ENCODE assay signal across 19 cellular contexts in genomic region chr2:176503760-176504159, GRCh38.
DNase-seq lines count a peak whose midpoint lies in the region; ATAC-seq, FAIRE-seq and TF ChIP-seq lines count a peak whose summit lies in the region.
"Had no signal": no experiment of that assay in that cellular context is flagged by ENCODE, and none has a peak within 500 bp of the region (broad histone marks: within the 10 kb centered on the region; RNA-seq: fewer than 3 reads in every experiment).

No MANE protein-coding gene starts in this region.

- H3K27ac ChIP-seq in HEK293 (ENCODE audit: extremely low read depth, low read depth, low read length) (no peak overlapping the region), PC-3 (ENCODE audit: low read length) (no peak overlapping the region), right cardiac atrium (ENCODE audit: low read length) (no peak overlapping the region)
- H3K27ac ChIP-seq: BLaER1, GM23248 had no signal

- H3K9me3 ChIP-seq in HEK293 (ENCODE audit: control insufficient read depth, insufficient read depth, low read depth, low read length) (no peaks in the 10 kb centered on the region), PC-3 (ENCODE audit: low read length) (no peaks in the 10 kb centered on the region), right cardiac atrium (ENCODE audit: control insufficient read depth, low read length) (no peaks in the 10 kb centered on the region)
- H3K9me3 ChIP-seq: BLaER1 had no signal

- no peaks in the 10 kb centered on the region for H3K9me2 ChIP-seq in PC-3 (replicated peaks; ENCODE audit: low read length)

- no peak overlapping the region for H2AFZ ChIP-seq in PC-3 (ENCODE audit: low read length)
- H2AFZ ChIP-seq: GM23248 had no signal

- H4K20me1 ChIP-seq in PC-3 (ENCODE audit: low read length): no peaks in the 10 kb centered on the region
- H4K20me1 ChIP-seq: BLaER1 had no signal

- no peak overlapping the region for H3K4me2 ChIP-seq in PC-3 (ENCODE audit: low read length)
- H3K4me2 ChIP-seq: BLaER1 had no signal

- ATAC-seq in PC-3 (peak; percentile 33; the same call in 1 of the 2 replicates), left colon (peak; percentile 73), right cardiac atrium (no peak)
- ATAC-seq: CD8-positive, alpha-beta T cell; GM12878; K562 had no signal

- TF ChIP-seq CTCF in AG10803 (conservative IDR thresholded peaks at IDR 0.05; ENCODE audit: low read length): no peak
- TF ChIP-seq CTCF in HEK293 (tag by site-specific recombination; IDR thresholded peaks at IDR 0.05): no peak
- TF ChIP-seq CTCF in PC-3 (conservative IDR thresholded peaks at IDR 0.05; ENCODE audit: low read depth, low read length): no peak
- TF ChIP-seq CTCF in CD14-positive monocyte (IDR thresholded peaks at IDR 0.05): no peak

- no peaks in the 10 kb centered on the region for H3K27me3 ChIP-seq in PC-3 (ENCODE audit: low read length)
- no peaks in the 10 kb centered on the region for H3K27me3 ChIP-seq in right cardiac atrium (ENCODE audit: control insufficient read depth, insufficient read depth)
- H3K27me3 ChIP-seq: BLaER1 had no signal

- no peak for FAIRE-seq in RCC 7860 (lab: Jason Lieb, UNC)
- FAIRE-seq: GM12878, H54, HTR-8/SVneo, K562 had no signal

- no peaks in the 10 kb centered on the region for H3K36me3 Mint-ChIP-seq in CD14-positive monocyte
- H3K36me3 Mint-ChIP-seq: CD8-positive, alpha-beta T cell had no signal

- H3K27ac Mint-ChIP-seq in CD14-positive monocyte: no peak overlapping the region
- H3K27ac Mint-ChIP-seq: CD8-positive, alpha-beta T cell; HFFc6 had no signal

- peak; percentile 58 for DNase-seq in AG10803 (ENCODE audit: low read depth)
- DNase-seq in PC-3: no peak
- no peak for DNase-seq in left colon
- no peak for DNase-seq in RCC 7860 (ENCODE audit: low spot score)
- DNase-seq in right cardiac atrium: no peak
- DNase-seq in CD14-positive monocyte (ENCODE audit: low spot score): no peak
- no peak for DNase-seq in AG20443 (ENCODE audit: low spot score)
- DNase-seq: Calu3; CD8-positive, alpha-beta T cell; HCEC 1CT; HFFc6; IMR-90 had no signal

- POLR2A ChIA-PET in HEK293 (lab: Yijun Ruan, JAX): interaction anchor here (1.1 kb wide), 1 partner anchor 50 kb away, joined by 3 read pairs; no protein-coding TSS in a partner anchor
- POLR2A ChIA-PET in PC-3 (lab: Charles Lee; ENCODE audit: unreplicated experiment): no interaction called here

- H3K4me1 ChIP-seq in HEK293 (ENCODE audit: control insufficient read depth, insufficient read depth, low read length) (peaks cover 24% of the 10 kb centered on the region), PC-3 (ENCODE audit: insufficient read depth, low read length) (no peaks in the 10 kb centered on the region), right cardiac atrium (ENCODE audit: control insufficient read depth, insufficient read depth, low read length) (no peaks in the 10 kb centered on the region)

- H3K36me3 ChIP-seq in HEK293 (ENCODE audit: control insufficient read depth in 2 of 2, insufficient read depth in 1 of 2, low read length in 2 of 2) (no peaks in the 10 kb centered on the region), PC-3 (ENCODE audit: low read depth, low read length) (no peaks in the 10 kb centered on the region)
- H3K36me3 ChIP-seq: BLaER1 had no signal

- no peaks in the 10 kb centered on the region for H3K4me1 Mint-ChIP-seq in CD14-positive monocyte

- H3K9me3 Mint-ChIP-seq in CD14-positive monocyte: peaks cover 0 to 2% (median 0%) of the 10 kb centered on the region in 7 donors
- H3K9me3 Mint-ChIP-seq: CD8-positive, alpha-beta T cell; HFFc6 had no signal

- H3K9ac ChIP-seq in PC-3 (ENCODE audit: low read length): no peak overlapping the region
- H3K9ac ChIP-seq: BLaER1, GM23248 had no signal

- H3F3A ChIP-seq in PC-3 (ENCODE audit: low read length, unreplicated experiment): no peaks in the 10 kb centered on the region

- H3K4me3 ChIP-seq in AG10803 (ENCODE audit: low read length): no peak overlapping the region
- no peak overlapping the region for H3K4me3 ChIP-seq in HEK293 (ENCODE audit: low read depth, low read length)
- H3K4me3 ChIP-seq in PC-3 (ENCODE audit: low read length): no peak overlapping the region
- no peak overlapping the region for H3K4me3 ChIP-seq in right cardiac atrium (ENCODE audit: low read length)
- H3K4me3 ChIP-seq: BLaER1, GM12878, GM23248, K562 had no signal

- BruUV-seq in PC-3 (replicated peaks; lab: Mats Ljungman, UMichigan): no TSS peak

- peaks cover 21 to 38% (median 26%) of the 10 kb centered on the region in 3 donors for H3K27me3 Mint-ChIP-seq in CD14-positive monocyte (ENCODE audit: low read depth in 3 of 3)

- no peak overlapping the region for H3K4me3 Mint-ChIP-seq in CD14-positive monocyte
- H3K4me3 Mint-ChIP-seq: CD8-positive, alpha-beta T cell; HFFc6 had no signal

- no peaks in the 10 kb centered on the region for H3K79me2 ChIP-seq in PC-3 (ENCODE audit: low read length)

- CTCF ChIA-PET in HEK293 (lab: Yijun Ruan, JAX): interaction anchor here (1.1 kb wide), 1 partner anchor 49 kb away, joined by 4 read pairs; no protein-coding TSS in a partner anchor
- CTCF ChIA-PET in PC-3 (lab: Charles Lee): no interaction called here

- intact Hi-C loops in PC-3 (cut with micrococcal nuclease) (loop anchor here (1.0 kb wide), 1 partner anchor 50 kb away; no protein-coding TSS in a partner anchor), left colon (cut with DNase I, micrococcal nuclease) (no loop called here), right cardiac atrium (cut with DNase I) (no loop called here), CD14-positive monocyte (cut with micrococcal nuclease) (no loop called here)

TF ChIP-seq in HEK293, 187 proteins besides CTCF, POLR2A, EP300 and RAD21 (continues in another document):
- TF ChIP-seq ZIC2 (tag by site-specific recombination; IDR thresholded peaks at IDR 0.05) (no peak), ZNF335 (tag by site-specific recombination; conservative IDR thresholded peaks at IDR 0.05) (0 out of 2 replicates have a peak, but pooled peaks have one; percentile 13), KLF8 (tag by site-specific recombination; IDR thresholded peaks at IDR 0.05) (no peak), ZNF777 (tag by site-specific recombination; IDR thresholded peaks at IDR 0.05; ENCODE audit: borderline replicate concordance) (no peak), YY1 (tag by site-specific recombination; IDR thresholded peaks at IDR 0.05) (no peak), ZNF24 (tag by site-specific recombination; IDR thresholded peaks at IDR 0.05) (no peak), REST (tag by site-specific recombination; IDR thresholded peaks at IDR 0.05) (no peak), ZNF248 (tag by site-specific recombination; IDR thresholded peaks at IDR 0.05) (no peak), ZNF398 (tag by site-specific recombination; IDR thresholded peaks at IDR 0.05) (0 out of 2 replicates have a peak, but pooled peaks have one; percentile 20)

Comparison
In these comparisons a context has a peak if more than half of its experiments do, and no peak if none do; other contexts are left out.
1. ATAC-seq: peak in PC-3 (single experiment) and left colon (single experiment); none in right cardiac atrium (0 of 2).